ENCODE assay signal across 26 cellular contexts in the genomic region with DNA sequence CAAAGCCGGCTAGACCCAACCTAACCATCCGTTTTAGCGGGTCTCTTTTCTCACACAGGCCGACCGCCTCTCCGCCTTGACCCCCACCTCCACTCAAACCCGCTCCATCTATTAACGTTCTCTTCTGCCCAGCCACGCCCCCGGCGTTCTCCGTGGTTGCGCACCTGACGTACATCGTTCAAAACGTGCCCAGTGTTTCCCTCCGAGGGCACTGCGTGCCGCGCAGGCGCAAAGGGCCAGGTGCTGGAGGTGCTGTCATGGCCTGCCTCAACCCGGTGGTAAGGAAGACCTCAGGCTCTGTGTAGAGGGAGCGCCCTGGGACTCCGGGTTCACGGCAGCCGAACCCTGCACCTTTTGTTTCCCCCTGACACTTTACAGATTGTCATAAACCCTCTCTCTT. TPM values are rescaled to one million over a fixed set of nuclear protein-coding genes. Genes with fewer than 3 reads are reported as not detected.
"Had no signal": no experiment of that assay in that cellular context is flagged by ENCODE, and none has a peak within 500 bp of the region (broad histone marks: within the 10 kb centered on the region; RNA-seq: fewer than 3 reads in every experiment).

A gene with protein sequence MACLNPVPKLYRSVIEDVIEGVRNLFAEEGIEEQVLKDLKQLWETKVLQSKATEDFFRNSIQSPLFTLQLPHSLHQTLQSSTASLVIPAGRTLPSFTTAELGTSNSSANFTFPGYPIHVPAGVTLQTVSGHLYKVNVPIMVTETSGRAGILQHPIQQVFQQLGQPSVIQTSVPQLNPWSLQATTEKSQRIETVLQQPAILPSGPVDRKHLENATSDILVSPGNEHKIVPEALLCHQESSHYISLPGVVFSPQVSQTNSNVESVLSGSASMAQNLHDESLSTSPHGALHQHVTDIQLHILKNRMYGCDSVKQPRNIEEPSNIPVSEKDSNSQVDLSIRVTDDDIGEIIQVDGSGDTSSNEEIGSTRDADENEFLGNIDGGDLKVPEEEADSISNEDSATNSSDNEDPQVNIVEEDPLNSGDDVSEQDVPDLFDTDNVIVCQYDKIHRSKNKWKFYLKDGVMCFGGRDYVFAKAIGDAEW (plus strand): TSS at position 239 of the 400 bp plus-strand sequence. CDS start 19 bp downstream, at position 258.

- H3K36me3 ChIP-seq: prostate gland, upper lobe of left lung had no signal

- H3K27ac ChIP-seq: prostate gland, upper lobe of left lung had no signal

- H3K4me1 Mint-ChIP-seq: brain; mesothelial cell of epicardium; naive thymus-derived CD8-positive, alpha-beta T cell; stimulated activated naive B cell treated with anti-CD40 and anti-IgM and Interleukin-4, amounts not matched to agents 10 μg/mL and 1 μg/mL and 100 μg/mL, for 72 hours had no signal

- H3K4me3 Mint-ChIP-seq: activated naive CD4-positive, alpha-beta T cell treated with anti-CD3 and anti-CD28 coated beads for 36 hours; activated T-cell treated with anti-CD3 and anti-CD28 coated beads, Interleukin-2, amount 50 U/mL, for 4 hours; brain; mesothelial cell of epicardium; T-helper 1 cell treated with Interleukin-12 subunit alpha and Interleukin-12 subunit beta and Interleukin-4 antibody, amounts not matched to agents 30 μg/mL and 1 μg/mL, for 36 hours had no signal

- H3K27me3 ChIP-seq: upper lobe of left lung had no signal

- H3K4me1 ChIP-seq: prostate gland, upper lobe of left lung had no signal

- H3K27ac Mint-ChIP-seq: activated naive CD4-positive, alpha-beta T cell treated with anti-CD3 and anti-CD28 coated beads for 36 hours; activated T-helper 2 cell treated with anti-CD3 and anti-CD28 coated beads, Interferon-gamma antibody, Interleukin-2, Interleukin-4, amounts not matched to agents 10 μg/mL and 5 μg/mL and 100 μg/mL, durations not matched to agents 14 hours and 24 hours and 36 hours; brain; mesothelial cell of epicardium; naive thymus-derived CD8-positive, alpha-beta T cell; stimulated activated naive B cell treated with anti-CD40 and anti-IgM and Interleukin-4, amounts not matched to agents 10 μg/mL and 1 μg/mL and 100 μg/mL, for 72 hours; T-helper 1 cell treated with Interleukin-12 subunit alpha and Interleukin-12 subunit beta and Interleukin-4 antibody, amounts not matched to agents 30 μg/mL and 1 μg/mL, for 36 hours had no signal

- H3K36me3 Mint-ChIP-seq: naive thymus-derived CD8-positive, alpha-beta T cell; stimulated activated naive B cell treated with anti-CD40 and anti-IgM and Interleukin-4, amounts not matched to agents 10 μg/mL and 1 μg/mL and 100 μg/mL, for 72 hours had no signal

- H3K9me3 Mint-ChIP-seq: activated T-cell treated with anti-CD3 and anti-CD28 coated beads, Interleukin-2, amount 50 U/mL, for 4 hours; stimulated activated naive B cell treated with anti-CD40 and anti-IgM and Interleukin-4, amounts not matched to agents 10 μg/mL and 1 μg/mL and 100 μg/mL, for 72 hours; T-helper 1 cell treated with Interleukin-12 subunit alpha and Interleukin-12 subunit beta and Interleukin-4 antibody, amounts not matched to agents 30 μg/mL and 1 μg/mL, for 36 hours had no signal

- H3K4me3 ChIP-seq: prostate gland, upper lobe of left lung had no signal

- DNase-seq: activated CD4-positive, alpha-beta T cell treated with anti-CD3 and anti-CD28 coated beads for 4 hours; activated CD4-positive, alpha-beta T cell treated with anti-CD3 and anti-CD28 coated beads, Interleukin-2, amount 50 U/mL, for 48 hours; activated CD4-positive, CD25-positive, alpha-beta regulatory T cell; activated CD8-positive, alpha-beta memory T cell treated with anti-CD3 and anti-CD28 coated beads, Interleukin-2, amount 50 U/mL, for 48 hours; activated naive CD4-positive, alpha-beta T cell treated with anti-CD3 and anti-CD28 coated beads for 36 hours; activated T-cell treated with anti-CD3 and anti-CD28 coated beads, Interleukin-2, amount 50 U/mL, for 4 hours; central memory CD4-positive, alpha-beta T cell; effector memory CD4-positive, alpha-beta T cell; hippocampal formation; kidney glomerular epithelial cell; left ventricle myocardium superior; mammary epithelial cell; naive thymus-derived CD8-positive, alpha-beta T cell; stimulated activated CD4-positive, alpha-beta T cell treated with anti-CD3 and anti-CD28 coated beads, Interleukin-1b, Interleukin-23, amount 100 ng/mL, for 48 hours; stimulated activated naive B cell treated with anti-CD40 and anti-IgM and Interleukin-4, amounts not matched to agents 10 μg/mL and 1 μg/mL and 100 μg/mL, for 72 hours; T1000 had no signal

- H3K9me3 ChIP-seq: prostate gland, upper lobe of left lung had no signal

- H3K27me3 Mint-ChIP-seq: brain had no signal

RNA-seq across cellular contexts. Expression of the gene that starts here (rescaled TPM):
- total RNA-seq: activated CD8-positive, alpha-beta memory T cell treated with anti-CD3 and anti-CD28 coated beads for 36 hours; activated naive CD4-positive, alpha-beta T cell treated with anti-CD3 and anti-CD28 coated beads for 36 hours; activated T-cell treated with anti-CD3 and anti-CD28 coated beads, Interleukin-2, amount 50 U/mL, for 4 hours; activated T-helper 2 cell treated with anti-CD3 and anti-CD28 coated beads, Interferon-gamma antibody, Interleukin-2, Interleukin-4, amounts not matched to agents 10 μg/mL and 5 μg/mL and 100 μg/mL, durations not matched to agents 14 hours and 24 hours and 36 hours; frontal cortex; left ventricle myocardium superior; mammary epithelial cell; naive thymus-derived CD8-positive, alpha-beta T cell; osteocyte; skeletal muscle tissue had no signal
- polyA plus RNA-seq: mammary epithelial cell; naive thymus-derived CD8-positive, alpha-beta T cell had no signal
